21 cellular contexts compared by ENCODE assay signal in genomic region chr6:159036673-159037072, GRCh38. TPM values are rescaled to one million over a fixed set of nuclear protein-coding genes. Genes with fewer than 3 reads are reported as not detected.
A peak's percentile ranks its signal among the peaks of the same experiment; 100 is the strongest.
DNase-seq lines count a peak whose midpoint lies in the region; ATAC-seq, FAIRE-seq and TF ChIP-seq lines count a peak whose summit lies in the region.
"Had no signal": no experiment of that assay in that cellular context is flagged by ENCODE, and none has a peak within 500 bp of the region (broad histone marks: within the 10 kb centered on the region; RNA-seq: fewer than 3 reads in every experiment).

No MANE protein-coding gene starts in this region.

- no peak for FAIRE-seq in HTR-8/SVneo (lab: Jason Lieb, UNC)
- FAIRE-seq: keratinocyte, RCC 7860, urothelium cell line had no signal

- peaks cover 59% of the 10 kb centered on the region for H3K36me3 ChIP-seq in CD8-positive, alpha-beta memory T cell (ENCODE audit: insufficient read depth, low read length)
- H3K36me3 ChIP-seq in naive thymus-derived CD4-positive, alpha-beta T cell (ENCODE audit: control insufficient read depth in 2 of 3, insufficient read depth in 3 of 3, low read length in 3 of 3), result peaks cover 49 to 64% (median 64%) of the 10 kb centered on the region in 3 experiments
- H3K36me3 ChIP-seq in transverse colon (no peaks in the 10 kb centered on the region), GM23248 (ENCODE audit: low read depth) (no peaks in the 10 kb centered on the region)

- in situ Hi-C loops in transverse colon (cut with MboI; ENCODE audit: low pct_ligation_motif_present in 1 of 4, low pct_unique_long_range_greater_than_20kb in 1 of 4, low sequenced_read_pairs in 3 of 4) (no loop called here), GM23248 (cut with MboI) (no loop called here)

- WGBS in transverse colon (ENCODE audit: low coverage in 1 of 2), 2 donors, result 85% methylated on average over 14 of the region's 14 CpGs; no CpG with 5 or more reads in 1 of the 2 donors
- 89 to 93% methylated on average over 14 of the region's 14 CpGs for WGBS in GM23248 (ENCODE audit: low coverage in 1 of 2, low lambda C conversion rate in 2 of 2, missing lambda C conversion rate in 2 of 2), 2 experiments

- no peak for TF ChIP-seq POLR2A in transverse colon (IDR thresholded peaks at IDR 0.05)

- no peaks in the 10 kb centered on the region for H3K79me2 ChIP-seq in GM23248 (ENCODE audit: insufficient read depth)

- H3K9me2 ChIP-seq in GM23248 (ENCODE audit: insufficient read depth), result no peaks in the 10 kb centered on the region

- peaks cover 12% of the 10 kb centered on the region; the same call in 1 of the 2 replicates for H3F3A ChIP-seq in GM23248 (ENCODE audit: insufficient read depth)

- no peak overlapping the region for H2AFZ ChIP-seq in GM23248

- H3K9ac ChIP-seq in GM23248, result no peak overlapping the region

- H3K9me3 Mint-ChIP-seq in CD8-positive, alpha-beta memory T cell, result no peaks in the 10 kb centered on the region
- no peaks in the 10 kb centered on the region for H3K9me3 Mint-ChIP-seq in activated T-cell treated with anti-CD3 and anti-CD28 coated beads, Interleukin-2, amount 50 U/mL, for 72 hours
- H3K9me3 Mint-ChIP-seq in naive thymus-derived CD4-positive, alpha-beta T cell, result peaks cover 0 to 2% (median 0%) of the 10 kb centered on the region in 11 donors
- H3K9me3 Mint-ChIP-seq: HFFc6 had no signal

- intact Hi-C loops in naive thymus-derived CD4-positive, alpha-beta T cell (cut with micrococcal nuclease), result no loop called here
- intact Hi-C loops in transverse colon (cut with DNase I; ENCODE audit: low total_unique reads), result no loop called here

- peak overlapping the region; percentile 62 to 100 (median 71) for H3K4me3 Mint-ChIP-seq in CD8-positive, alpha-beta memory T cell
- H3K4me3 Mint-ChIP-seq in activated T-cell treated with anti-CD3 and anti-CD28 coated beads, Interleukin-2, amount 50 U/mL, for 72 hours, result peak overlapping the region; percentile 17 to 57
- H3K4me3 Mint-ChIP-seq in naive thymus-derived CD4-positive, alpha-beta T cell, result no peak overlapping the region
- H3K4me3 Mint-ChIP-seq: HFFc6 had no signal

- H3K27me3 ChIP-seq in CD8-positive, alpha-beta memory T cell (ENCODE audit: insufficient read depth, low read length, poor library complexity, severe bottlenecking), result no peaks in the 10 kb centered on the region
- H3K27me3 ChIP-seq in naive thymus-derived CD4-positive, alpha-beta T cell (ENCODE audit: control insufficient read depth in 2 of 2, insufficient read depth in 2 of 2, low read length in 2 of 2), result no peaks in the 10 kb centered on the region
- no peaks in the 10 kb centered on the region for H3K27me3 ChIP-seq in transverse colon
- H3K27me3 ChIP-seq in GM23248 (replicated peaks; ENCODE audit: insufficient read depth), result no peaks in the 10 kb centered on the region

- TF ChIP-seq CTCF in transverse colon (IDR thresholded peaks at IDR 0.05), result no peak

- no peak overlapping the region for H3K27ac ChIP-seq in CD8-positive, alpha-beta memory T cell (ENCODE audit: low read depth, low read length)
- no peak overlapping the region for H3K27ac ChIP-seq in naive thymus-derived CD4-positive, alpha-beta T cell (ENCODE audit: low read depth, low read length)
- H3K27ac ChIP-seq in transverse colon (no peak overlapping the region), GM23248 (no peak overlapping the region)

- TF ChIP-seq EP300 in transverse colon (IDR thresholded peaks at IDR 0.05; ENCODE audit: low read depth), result no peak

- H3K4me1 Mint-ChIP-seq in CD8-positive, alpha-beta memory T cell, result peaks cover 74 to 91% (median 79%) of the 10 kb centered on the region in 3 donors
- peaks cover 77% of the 10 kb centered on the region for H3K4me1 Mint-ChIP-seq in activated T-cell treated with anti-CD3 and anti-CD28 coated beads, Interleukin-2, amount 50 U/mL, for 72 hours (ENCODE audit: low read depth)
- H3K4me1 Mint-ChIP-seq in naive thymus-derived CD4-positive, alpha-beta T cell, result peaks cover 28 to 74% (median 55%) of the 10 kb centered on the region in 7 donors

- peaks cover 44 to 74% (median 46%) of the 10 kb centered on the region in 3 donors for H3K36me3 Mint-ChIP-seq in CD8-positive, alpha-beta memory T cell
- peaks cover 25 to 58% of the 10 kb centered on the region in 2 donors for H3K36me3 Mint-ChIP-seq in activated T-cell treated with anti-CD3 and anti-CD28 coated beads, Interleukin-2, amount 50 U/mL, for 72 hours (ENCODE audit: insufficient read depth in 2 of 2)
- peaks cover 9 to 58% (median 48%) of the 10 kb centered on the region in 5 donors for H3K36me3 Mint-ChIP-seq in naive thymus-derived CD4-positive, alpha-beta T cell

- peak; percentile 38 for DNase-seq in activated CD4-positive, alpha-beta T cell treated with anti-CD3 and anti-CD28 coated beads, Interleukin-2, amount 50 U/mL, for 1 hour
- DNase-seq in activated CD4-positive, alpha-beta T cell treated with anti-CD3 and anti-CD28 coated beads, Interleukin-2, amount 50 U/mL, for 48 hours, result no peak
- peak in 2 of 5 donors; percentile 27 to 29 for DNase-seq in CD8-positive, alpha-beta memory T cell
- no peak for DNase-seq in activated T-cell treated with anti-CD3 and anti-CD28 coated beads, Interleukin-2, amount 50 U/mL, for 72 hours
- no peak for DNase-seq in naive thymus-derived CD4-positive, alpha-beta T cell
- no peak for DNase-seq in transverse colon
- no peak for DNase-seq in GM23248
- no peak for DNase-seq in HTR-8/SVneo (ENCODE audit: insufficient read length, low spot score)
- DNase-seq: central memory CD4-positive, alpha-beta T cell; HFFc6; NCI-H2171 treated with DMSO at 0.1 percent for 48 hours; retina; stimulated activated CD4-positive, alpha-beta T cell treated with anti-CD3 and anti-CD28 coated beads, Interleukin-15, amount 100 ng/mL, for 24 hours had no signal

- H3K27me3 Mint-ChIP-seq in CD8-positive, alpha-beta memory T cell, result no peaks in the 10 kb centered on the region
- H3K27me3 Mint-ChIP-seq in activated T-cell treated with anti-CD3 and anti-CD28 coated beads, Interleukin-2, amount 50 U/mL, for 72 hours (ENCODE audit: low read depth), result no peaks in the 10 kb centered on the region
- no peaks in the 10 kb centered on the region for H3K27me3 Mint-ChIP-seq in naive thymus-derived CD4-positive, alpha-beta T cell

- no peak overlapping the region for H3K4me3 ChIP-seq in CD8-positive, alpha-beta memory T cell (ENCODE audit: low read length)
- no peak overlapping the region for H3K4me3 ChIP-seq in naive thymus-derived CD4-positive, alpha-beta T cell (ENCODE audit: low read length)
- H3K4me3 ChIP-seq in transverse colon (no peak overlapping the region), GM23248 (no peak overlapping the region)

- H3K27ac Mint-ChIP-seq in CD8-positive, alpha-beta memory T cell, result peak overlapping the region; percentile 83 to 100 (median 90)
- H3K27ac Mint-ChIP-seq in activated T-cell treated with anti-CD3 and anti-CD28 coated beads, Interleukin-2, amount 50 U/mL, for 72 hours, result no peak overlapping the region
- peak overlapping the region in 5 of 9 donors; percentile 38 to 94 (median 78) for H3K27ac Mint-ChIP-seq in naive thymus-derived CD4-positive, alpha-beta T cell
- H3K27ac Mint-ChIP-seq: HFFc6 had no signal

- ATAC-seq in activated T-cell treated with anti-CD3 and anti-CD28 coated beads, Interleukin-2, amount 50 U/mL, for 72 hours (replicated peaks in 1 of 2), result no peak
- ATAC-seq in naive thymus-derived CD4-positive, alpha-beta T cell, result peak; percentile 12

- POLR2A ChIA-PET in CD8-positive, alpha-beta memory T cell (lab: Charles Lee), result no interaction called here
- POLR2A ChIA-PET in naive thymus-derived CD4-positive, alpha-beta T cell (lab: Charles Lee), result interaction anchor here (0.9 to 13.6 kb wide), 4 partner anchors 26 to 71 kb away, joined by 3 to 267 read pairs (median 4); no protein-coding TSS in a partner anchor

- H3K4me2 ChIP-seq in GM23248 (ENCODE audit: unreplicated experiment), result no peak overlapping the region

- no peaks in the 10 kb centered on the region for H3K9me3 ChIP-seq in CD8-positive, alpha-beta memory T cell (ENCODE audit: low read length)
- no peaks in the 10 kb centered on the region for H3K9me3 ChIP-seq in naive thymus-derived CD4-positive, alpha-beta T cell (ENCODE audit: control insufficient read depth in 2 of 3, low read length in 3 of 3)
- H3K9me3 ChIP-seq in transverse colon (no peaks in the 10 kb centered on the region), GM23248 (ENCODE audit: low read depth) (no peaks in the 10 kb centered on the region)

- peaks cover 59% of the 10 kb centered on the region for H3K4me1 ChIP-seq in CD8-positive, alpha-beta memory T cell (ENCODE audit: insufficient read depth, low read length)
- peaks cover 37 to 61% of the 10 kb centered on the region in 2 donors for H3K4me1 ChIP-seq in naive thymus-derived CD4-positive, alpha-beta T cell (ENCODE audit: control insufficient read depth in 2 of 2, insufficient read depth in 2 of 2, low read length in 2 of 2)
- peaks cover 0 to 6% (median 0%) of the 10 kb centered on the region in 4 donors for H3K4me1 ChIP-seq in transverse colon
- peaks cover 21% of the 10 kb centered on the region for H3K4me1 ChIP-seq in GM23248 (ENCODE audit: insufficient read depth)

- CTCF ChIA-PET in CD8-positive, alpha-beta memory T cell (lab: Charles Lee), result interaction anchor here (1.8 to 11.8 kb wide), 4 partner anchors 28 to 98 kb away, joined by 4 to 288 read pairs (median 8); no protein-coding TSS in a partner anchor
- CTCF ChIA-PET in naive thymus-derived CD4-positive, alpha-beta T cell (lab: Charles Lee), result no interaction called here

- no peaks in the 10 kb centered on the region for H4K20me1 ChIP-seq in GM23248 (ENCODE audit: insufficient read depth)

RNA-seq across cellular contexts. Expression of gene TAGAP, which starts 8.1 kb away (rescaled TPM):
- 100 to 1,000 TPM; 140 to 145 TPM for total RNA-seq in CD8-positive, alpha-beta memory T cell
- 193 TPM for polyA plus RNA-seq in CD8-positive, alpha-beta memory T cell
- 10 to 100 TPM; 34.6 to 56.1 TPM for total RNA-seq in activated T-cell treated with anti-CD3 and anti-CD28 coated beads, Interleukin-2, amount 50 U/mL, for 72 hours
- total RNA-seq in naive thymus-derived CD4-positive, alpha-beta T cell, result 100 to 1,000 TPM in 2 of 5 experiments, 10 to 100 TPM in 3; 53.5 to 222 (median 84.0) TPM
- 100 to 1,000 TPM; 151 to 210 TPM for polyA plus RNA-seq in naive thymus-derived CD4-positive, alpha-beta T cell
- 10 to 100 TPM in 2 of 4 donors, 1 to 10 TPM in 2; 5.1 to 10.3 (median 8.9) TPM for total RNA-seq in transverse colon
- total RNA-seq in GM23248 (2014; rRNA removed; shearing (Covaris generic)), result not detected in 2 replicates
- not detected in 2 replicates for polyA plus RNA-seq in GM23248 (2016; fragmentation: Nextera tagmentation; extraction: Ambion mirVana)
- total RNA-seq: A673, Daoy, HFFc6, HT-29, LHCN-M2 had no signal
- polyA plus RNA-seq: neural cell had no signal

RNA-seq across cellular contexts. Expression of gene RSPH3, which starts 36.7 kb away (rescaled TPM):
- 1 to 10 TPM; 4.2 to 4.4 TPM for total RNA-seq in CD8-positive, alpha-beta memory T cell
- 3.3 TPM for polyA plus RNA-seq in CD8-positive, alpha-beta memory T cell
- total RNA-seq in activated T-cell treated with anti-CD3 and anti-CD28 coated beads, Interleukin-2, amount 50 U/mL, for 72 hours, result 1 to 10 TPM; 6.1 to 6.3 TPM
- total RNA-seq in naive thymus-derived CD4-positive, alpha-beta T cell, result 1 to 10 TPM; 1.3 to 3.6 (median 2.7) TPM
- 1 to 10 TPM; 2.1 to 2.4 TPM for polyA plus RNA-seq in naive thymus-derived CD4-positive, alpha-beta T cell
- total RNA-seq in transverse colon, result 10 to 100 TPM; 13.3 to 24.1 (median 23.5) TPM
- total RNA-seq in GM23248 (2014; rRNA removed; shearing (Covaris generic)), result 7.2 and 9.4 TPM in 2 replicates
- polyA plus RNA-seq in GM23248 (2016; fragmentation: Nextera tagmentation; extraction: Ambion mirVana), result 14.6 and 15.1 TPM in 2 replicates

Comparison
In these comparisons a context has a peak if more than half of its experiments do, and no peak if none do; other contexts are left out.
1. H3K4me3 Mint-ChIP-seq: peak in CD8-positive, alpha-beta memory T cell (7 of 7) and activated T-cell treated with anti-CD3 and anti-CD28 coated beads, Interleukin-2, amount 50 U/mL, for 72 hours (2 of 2); none in naive thymus-derived CD4-positive, alpha-beta T cell (0 of 10).